Comparison of ENCODE assay signal across 32 cellular contexts in the genomic region with DNA sequence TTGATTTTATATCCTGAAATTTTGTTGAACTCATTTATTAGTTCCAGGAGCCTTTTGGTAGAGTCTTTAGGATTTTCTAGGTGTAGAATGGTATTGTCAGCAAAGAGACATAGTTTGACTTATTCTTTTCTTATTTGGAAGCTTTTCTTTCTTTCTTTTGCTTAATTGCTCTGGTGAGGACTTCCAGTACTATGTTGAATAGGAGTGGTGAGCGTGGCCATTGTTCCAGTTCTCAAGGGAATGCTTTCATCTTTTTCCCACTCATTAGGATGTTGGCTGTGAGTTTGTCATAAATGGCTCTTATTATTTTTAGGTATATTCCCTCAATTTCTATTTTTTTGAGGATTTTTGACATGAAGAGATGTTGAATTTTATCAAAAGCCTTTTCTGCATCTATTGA.
"Had no signal": no experiment of that assay in that cellular context is flagged by ENCODE, and none has a peak within 500 bp of the region (broad histone marks: within the 10 kb centered on the region; RNA-seq: fewer than 3 reads in every experiment).

No MANE protein-coding gene starts in this region.

- FAIRE-seq: frontal cortex had no signal

- H3K4me1 Mint-ChIP-seq: activated B cell treated with CpG ODN at 0.5 μM for 24 hours; activated CD4-positive, alpha-beta T cell treated with anti-CD3 and anti-CD28 coated beads, Interleukin-2, amount 10 ng/mL, durations not matched to agents 24 days and 14 days; activated CD8-positive, alpha-beta memory T cell treated with anti-CD3 and anti-CD28 coated beads, Interleukin-2, amount 10 ng/mL, durations not matched to agents 7 days and 5 days; activated naive CD4-positive, alpha-beta T cell treated with anti-CD3 and anti-CD28 coated beads, Interleukin-2, amount 10 ng/mL, durations not matched to agents 7 days and 5 days; activated naive CD8-positive, alpha-beta T cell treated with anti-CD3 and anti-CD28 coated beads, Interleukin-2, amount 10 ng/mL, durations not matched to agents 7 days and 5 days; brain; T-helper 17 cell had no signal

- H3K9me3 Mint-ChIP-seq: activated B cell treated with CpG ODN at 0.5 μM for 24 hours; activated CD4-positive, alpha-beta memory T cell treated with anti-CD3 and anti-CD28 coated beads for 36 hours had no signal

- H3K4me3 ChIP-seq: ascending aorta, breast epithelium, cardiac muscle cell, colonic mucosa had no signal

- H3K36me3 ChIP-seq: ascending aorta, breast epithelium, cardiac muscle cell, colonic mucosa, WERI-Rb-1 had no signal

- H3K4me1 ChIP-seq: ascending aorta, breast epithelium, colonic mucosa had no signal

- H3K36me3 Mint-ChIP-seq: activated CD4-positive, alpha-beta memory T cell treated with anti-CD3 and anti-CD28 coated beads for 36 hours; activated CD8-positive, alpha-beta memory T cell treated with anti-CD3 and anti-CD28 coated beads, Interleukin-2, amount 10 ng/mL, durations not matched to agents 7 days and 5 days; activated naive CD4-positive, alpha-beta T cell treated with anti-CD3 and anti-CD28 coated beads, Interleukin-2, amount 10 ng/mL, durations not matched to agents 7 days and 5 days; activated naive CD8-positive, alpha-beta T cell treated with anti-CD3 and anti-CD28 coated beads, Interleukin-2, amount 10 ng/mL, durations not matched to agents 7 days and 5 days; brain had no signal

- H3K27ac Mint-ChIP-seq: activated B cell treated with CpG ODN at 0.5 μM for 24 hours; activated CD4-positive, alpha-beta memory T cell treated with anti-CD3 and anti-CD28 coated beads for 36 hours; activated CD4-positive, alpha-beta T cell treated with anti-CD3 and anti-CD28 coated beads, Interleukin-2, amount 10 ng/mL, durations not matched to agents 24 days and 14 days; activated CD8-positive, alpha-beta memory T cell treated with anti-CD3 and anti-CD28 coated beads, Interleukin-2, amount 10 ng/mL, durations not matched to agents 7 days and 5 days; activated CD8-positive, alpha-beta T cell treated with anti-CD3 and anti-CD28 coated beads, Interleukin-2, amount 10 ng/mL, durations not matched to agents 7 days and 5 days; activated naive CD4-positive, alpha-beta T cell treated with anti-CD3 and anti-CD28 coated beads, Interleukin-2, amount 10 ng/mL, durations not matched to agents 7 days and 5 days; activated naive CD4-positive, alpha-beta T cell treated with anti-CD3 and anti-CD28 coated beads, Interleukin-2, amount 50 U/mL, for 72 hours; activated naive CD8-positive, alpha-beta T cell treated with anti-CD3 and anti-CD28 coated beads, Interleukin-2, amount 10 ng/mL, durations not matched to agents 7 days and 5 days; activated T-helper 1 cell treated with anti-CD3 and anti-CD28 coated beads, Interleukin-12 subunit alpha, Interleukin-12 subunit beta, Interleukin-2, Interleukin-4 antibody, amounts not matched to agents 30 ng/mL and 10 ng/mL and 1 ng/mL, durations not matched to agents 14 hours and 24 hours and 36 hours; brain; T-helper 17 cell; T-helper 2 cell treated with Interferon-gamma antibody and Interleukin-4, amounts not matched to agents 5 μg/mL and 100 μg/mL, for 36 hours had no signal

- DNase-seq: activated B cell treated with CpG ODN at 0.5 μM for 24 hours; activated CD4-positive, alpha-beta memory T cell treated with anti-CD3 and anti-CD28 coated beads for 36 hours; activated CD4-positive, alpha-beta T cell treated with anti-CD3 and anti-CD28 coated beads, Interleukin-2, amount 10 ng/mL, durations not matched to agents 24 days and 14 days; activated CD8-positive, alpha-beta memory T cell treated with anti-CD3 and anti-CD28 coated beads, Interleukin-2, amount 10 ng/mL, durations not matched to agents 7 days and 5 days; activated CD8-positive, alpha-beta memory T cell treated with anti-CD3 and anti-CD28 coated beads, Interleukin-2, amount 50 U/mL, for 4 hours; activated CD8-positive, alpha-beta T cell treated with anti-CD3 and anti-CD28 coated beads, Interleukin-2, amount 10 ng/mL, durations not matched to agents 7 days and 5 days; activated gamma-delta T cell; activated naive CD4-positive, alpha-beta T cell; activated naive CD4-positive, alpha-beta T cell treated with anti-CD3 and anti-CD28 coated beads, Interleukin-2, amount 10 ng/mL, durations not matched to agents 7 days and 5 days; activated naive CD8-positive, alpha-beta T cell treated with anti-CD3 and anti-CD28 coated beads, Interleukin-2, amount 10 ng/mL, durations not matched to agents 7 days and 5 days; activated T-cell treated with anti-CD3 and anti-CD28 coated beads, Interleukin-2, amount 50 U/mL, for 1 hour; activated T-cell treated with anti-CD3 and anti-CD28 coated beads, Interleukin-2, amount 50 U/mL, for 48 hours; central memory CD4-positive, alpha-beta T cell; cerebellar nuclear complex; colonic mucosa; effector CD8-positive, alpha-beta T cell; foreskin fibroblast; head of caudate nucleus; T-helper 1 cell; T-helper 17 cell; T1000; WERI-Rb-1 had no signal

- H3K27ac ChIP-seq: ascending aorta, breast epithelium, cardiac muscle cell, colonic mucosa, WERI-Rb-1 had no signal

- H3K27me3 ChIP-seq: ascending aorta, breast epithelium, cardiac muscle cell, colonic mucosa had no signal

- ATAC-seq: activated CD4-positive, CD25-positive, alpha-beta regulatory T cell treated with anti-CD3 and anti-CD28 coated beads, Interleukin-2, amount 50 U/mL, for 24 hours; activated CD8-positive, alpha-beta memory T cell treated with anti-CD3 and anti-CD28 coated beads, Interleukin-2, amount 10 ng/mL, durations not matched to agents 7 days and 5 days; activated CD8-positive, alpha-beta T cell treated with anti-CD3 and anti-CD28 coated beads, Interleukin-2, amount 10 ng/mL, durations not matched to agents 7 days and 5 days; activated naive CD4-positive, alpha-beta T cell treated with anti-CD3 and anti-CD28 coated beads, Interleukin-2, amount 50 U/mL, for 72 hours; esophagus mucosa; T-helper 17 cell had no signal

- H3K4me3 Mint-ChIP-seq: activated B cell treated with CpG ODN at 0.5 μM for 24 hours; activated CD4-positive, alpha-beta memory T cell treated with anti-CD3 and anti-CD28 coated beads for 36 hours; activated CD4-positive, alpha-beta T cell treated with anti-CD3 and anti-CD28 coated beads, Interleukin-2, amount 10 ng/mL, durations not matched to agents 24 days and 14 days; activated CD8-positive, alpha-beta memory T cell treated with anti-CD3 and anti-CD28 coated beads, Interleukin-2, amount 10 ng/mL, durations not matched to agents 7 days and 5 days; activated CD8-positive, alpha-beta T cell treated with anti-CD3 and anti-CD28 coated beads, Interleukin-2, amount 10 ng/mL, durations not matched to agents 7 days and 5 days; activated naive CD4-positive, alpha-beta T cell treated with anti-CD3 and anti-CD28 coated beads, Interleukin-2, amount 10 ng/mL, durations not matched to agents 7 days and 5 days; activated naive CD8-positive, alpha-beta T cell treated with anti-CD3 and anti-CD28 coated beads, Interleukin-2, amount 10 ng/mL, durations not matched to agents 7 days and 5 days; activated T-helper 1 cell treated with anti-CD3 and anti-CD28 coated beads, Interleukin-12 subunit alpha, Interleukin-12 subunit beta, Interleukin-2, Interleukin-4 antibody, amounts not matched to agents 30 ng/mL and 10 ng/mL and 1 ng/mL, durations not matched to agents 14 hours and 24 hours and 36 hours; brain; T-helper 17 cell; T-helper 2 cell treated with Interferon-gamma antibody and Interleukin-4, amounts not matched to agents 5 μg/mL and 100 μg/mL, for 36 hours had no signal

- H3K27me3 Mint-ChIP-seq: activated B cell treated with CpG ODN at 0.5 μM for 24 hours; activated CD4-positive, alpha-beta memory T cell treated with anti-CD3 and anti-CD28 coated beads for 36 hours; activated CD4-positive, alpha-beta T cell treated with anti-CD3 and anti-CD28 coated beads, Interleukin-2, amount 10 ng/mL, durations not matched to agents 24 days and 14 days; activated CD8-positive, alpha-beta memory T cell treated with anti-CD3 and anti-CD28 coated beads, Interleukin-2, amount 10 ng/mL, durations not matched to agents 7 days and 5 days; activated naive CD4-positive, alpha-beta T cell treated with anti-CD3 and anti-CD28 coated beads, Interleukin-2, amount 10 ng/mL, durations not matched to agents 7 days and 5 days; activated naive CD8-positive, alpha-beta T cell treated with anti-CD3 and anti-CD28 coated beads, Interleukin-2, amount 10 ng/mL, durations not matched to agents 7 days and 5 days; brain; T-helper 17 cell had no signal

- H3K9me3 ChIP-seq: ascending aorta, breast epithelium, colonic mucosa had no signal
